In the genomic region with DNA sequence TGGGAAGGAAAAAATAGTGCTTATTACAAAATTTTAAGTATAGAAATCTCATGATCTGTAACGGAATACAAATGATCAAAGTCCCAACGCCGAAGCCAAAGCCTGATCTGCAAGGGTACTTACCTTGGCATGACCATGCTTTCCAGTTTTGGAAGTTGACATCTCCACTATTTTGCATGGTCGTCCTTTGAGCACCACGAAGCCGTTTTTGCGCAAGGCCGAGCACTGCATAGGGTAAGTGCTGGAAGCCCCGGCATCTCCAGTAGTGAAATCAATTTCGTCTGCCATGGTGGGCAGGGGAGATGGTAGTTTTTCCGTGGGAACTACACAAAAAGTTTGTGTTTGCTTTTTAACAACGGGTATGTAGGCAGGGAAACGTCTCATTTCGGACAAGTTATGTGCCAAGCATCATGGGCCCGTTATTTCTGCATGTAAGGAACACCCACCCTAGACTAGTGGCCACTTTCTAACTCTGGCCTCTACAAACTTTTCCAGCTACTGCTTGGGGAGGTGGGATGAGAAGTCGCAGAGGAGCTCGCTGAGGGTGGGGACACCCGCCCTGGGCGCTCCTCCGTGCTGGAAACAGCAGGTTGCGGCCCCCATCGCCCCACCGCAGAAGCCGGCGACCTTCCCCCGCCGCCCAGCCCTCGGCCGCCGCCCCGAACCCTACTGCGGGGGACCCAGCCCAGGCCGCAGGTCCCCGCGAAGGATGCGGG, we compare ENCODE assay signal across 8 cellular contexts. TPM values are rescaled to one million over a fixed set of nuclear protein-coding genes. Genes with fewer than 3 reads are reported as not detected.
DNase-seq lines count a peak whose midpoint lies in the region; ATAC-seq and TF ChIP-seq lines count a peak whose summit lies in the region.

No MANE protein-coding gene starts in this region.

- H3K4me3 ChIP-seq in choroid plexus epithelial cell (ENCODE audit: low read depth, low read length): peak overlapping the region; percentile 80
- peak overlapping the region; percentile 71 for H3K4me3 ChIP-seq in lower lobe of right lung
- H3K4me3 ChIP-seq in transverse colon: peak overlapping the region; percentile 24 to 72 (median 54)

- H3K27me3 Mint-ChIP-seq in activated naive CD4-positive, alpha-beta T cell treated with anti-CD3 and anti-CD28 coated beads, Interleukin-2, amount 50 U/mL, for 24 hours: no peaks in the 10 kb centered on the region

- TF ChIP-seq EP300 in transverse colon (IDR thresholded peaks at IDR 0.05; ENCODE audit: low read depth): no peak

- TF ChIP-seq POLR2A in transverse colon (IDR thresholded peaks at IDR 0.05): no peak

- H3K27me3 ChIP-seq in lower lobe of right lung (ENCODE audit: low read depth) (peaks cover 5% of the 10 kb centered on the region), transverse colon (no peaks in the 10 kb centered on the region)

- ATAC-seq in lower lobe of right lung: peak in 1 of 2 donors; percentile 3

- H3K9me3 ChIP-seq in lower lobe of right lung: peaks cover 15% of the 10 kb centered on the region
- H3K9me3 ChIP-seq in transverse colon: peaks cover 0 to 6% of the 10 kb centered on the region in 2 donors

- H3K27ac ChIP-seq in lower lobe of right lung: peak overlapping the region; percentile 65
- peak overlapping the region; percentile 59 to 69 (median 64) for H3K27ac ChIP-seq in transverse colon

- peaks cover 2% of the 10 kb centered on the region for H3K36me3 Mint-ChIP-seq in activated naive CD4-positive, alpha-beta T cell treated with anti-CD3 and anti-CD28 coated beads, Interleukin-2, amount 50 U/mL, for 24 hours

- intact Hi-C loops in lower lobe of right lung (cut with DNase I) (no loop called here), transverse colon (cut with DNase I; ENCODE audit: low total_unique reads) (no loop called here)

- in situ Hi-C loops in transverse colon (cut with MboI; ENCODE audit: low pct_ligation_motif_present in 1 of 4, low pct_unique_long_range_greater_than_20kb in 1 of 4, low sequenced_read_pairs in 3 of 4): no loop called here

- no peak for DNase-seq in activated naive CD4-positive, alpha-beta T cell treated with anti-CD3 and anti-CD28 coated beads, Interleukin-2, amount 50 U/mL, for 16 hours
- DNase-seq in NCI-H748 treated with DMSO at 0.1 percent for 48 hours (lab: John Stamatoyannopoulos, UW) (peak; percentile 6), choroid plexus epithelial cell (ENCODE audit: low read depth) (peak; percentile 44), lower lobe of right lung (no peak), transverse colon (no peak), SKM-1 (lab: John Stamatoyannopoulos, UW; ENCODE audit: unreplicated experiment) (no peak), occipital lobe (lab: John Stamatoyannopoulos, UW) (no peak)

- TF ChIP-seq CTCF in choroid plexus epithelial cell (conservative IDR thresholded peaks at IDR 0.05; ENCODE audit: low read depth, low read length) (no peak), lower lobe of right lung (IDR thresholded peaks at IDR 0.05) (no peak), transverse colon (IDR thresholded peaks at IDR 0.05) (no peak)

- H3K4me3 Mint-ChIP-seq in activated naive CD4-positive, alpha-beta T cell treated with anti-CD3 and anti-CD28 coated beads, Interleukin-2, amount 50 U/mL, for 24 hours: peak overlapping the region; percentile 97

- no peak overlapping the region for H3K27ac Mint-ChIP-seq in activated naive CD4-positive, alpha-beta T cell treated with anti-CD3 and anti-CD28 coated beads, Interleukin-2, amount 50 U/mL, for 24 hours

- peaks cover 5% of the 10 kb centered on the region for H3K9me3 Mint-ChIP-seq in activated naive CD4-positive, alpha-beta T cell treated with anti-CD3 and anti-CD28 coated beads, Interleukin-2, amount 50 U/mL, for 24 hours

- peaks cover 9% of the 10 kb centered on the region for H3K4me1 ChIP-seq in lower lobe of right lung
- H3K4me1 ChIP-seq in transverse colon: peaks cover 7 to 13% (median 11%) of the 10 kb centered on the region in 4 donors

- H3K36me3 ChIP-seq in lower lobe of right lung (no peaks in the 10 kb centered on the region), transverse colon (no peaks in the 10 kb centered on the region)

- H3K4me1 Mint-ChIP-seq in activated naive CD4-positive, alpha-beta T cell treated with anti-CD3 and anti-CD28 coated beads, Interleukin-2, amount 50 U/mL, for 24 hours: peaks cover 16% of the 10 kb centered on the region

- WGBS in transverse colon (ENCODE audit: low coverage in 1 of 2), 2 donors: 19 to 56% methylated on average over 9 to 34 of the region's 36 CpGs

RNA-seq across cellular contexts. Expression of gene EIF5A2, which starts 0.8 kb away (rescaled TPM):
- total RNA-seq in lower lobe of right lung: 6.7 TPM
- 10 to 100 TPM in 1 of 4 donors, 1 to 10 TPM in 3; 1.8 to 37.4 (median 3.3) TPM for total RNA-seq in transverse colon
- 9.5 TPM for total RNA-seq in occipital lobe

RNA-seq across cellular contexts. Expression of gene RPL22L1, which starts 37.7 kb away (rescaled TPM):
- total RNA-seq in lower lobe of right lung (25.3 TPM), transverse colon (10 to 100 TPM in 3 of 4 donors, 1 to 10 TPM in 1; 6.0 to 48.3 (median 26.7) TPM), occipital lobe (23.2 TPM)

Comparison
In these comparisons a context has a peak if more than half of its experiments do, and no peak if none do; other contexts are left out.
1. DNase-seq: peak in NCI-H748 treated with DMSO at 0.1 percent for 48 hours (single experiment) and choroid plexus epithelial cell (single experiment); none in activated naive CD4-positive, alpha-beta T cell treated with anti-CD3 and anti-CD28 coated beads, Interleukin-2, amount 50 U/mL, for 16 hours (single experiment), lower lobe of right lung (single experiment), transverse colon (single experiment), SKM-1 (single experiment) and occipital lobe (single experiment).
2. Peak in every context shown above with its lines, with median percentiles within 50 percentile points of each other: H3K4me3 ChIP-seq.